In genomic region chr5:96434201-96434645, GRCh38 we compare ENCODE assay signal across 8 cellular contexts. TPM values are rescaled to one million over a fixed set of nuclear protein-coding genes. Genes with fewer than 3 reads are reported as not detected.
DNase-seq lines count a peak whose midpoint lies in the region; ATAC-seq and TF ChIP-seq lines count a peak whose summit lies in the region.

No MANE protein-coding gene starts in this region.

- H3K27ac Mint-ChIP-seq in CD4-positive, alpha-beta T cell: no peak overlapping the region

- H3K36me3 Mint-ChIP-seq in CD4-positive, alpha-beta T cell (ENCODE audit: low read depth): no peaks in the 10 kb centered on the region

- no peak for TF ChIP-seq CTCF in CD4-positive, alpha-beta T cell (IDR thresholded peaks at IDR 0.05)
- TF ChIP-seq CTCF in astrocyte of the cerebellum (IDR thresholded peaks at IDR 0.05; ENCODE audit: low read depth, low read length, missing control alignments): no peak

- no peaks in the 10 kb centered on the region for H3K9me3 ChIP-seq in CD4-positive, alpha-beta T cell (ENCODE audit: control insufficient read depth, low read length)
- H3K9me3 ChIP-seq in iPS DF 6.9 (ENCODE audit: control insufficient read depth, insufficient read depth, low read length): no peaks in the 10 kb centered on the region

- no peak overlapping the region for H3K4me3 Mint-ChIP-seq in CD4-positive, alpha-beta T cell

- H3K4me3 ChIP-seq in astrocyte of the cerebellum (ENCODE audit: low read depth, low read length) (no peak overlapping the region), iPS DF 6.9 (ENCODE audit: low read length) (no peak overlapping the region)

- DNase-seq in CD4-positive, alpha-beta T cell: peak in 9 of 10 experiments; percentile 5 to 19 (median 16)
- DNase-seq in HuH-7 (ENCODE audit: low spot score) (peak; percentile 51), RPMI8226 (peak; percentile 76), astrocyte of the cerebellum (ENCODE audit: low read depth) (peak; percentile 72), iPS DF 6.9 (ENCODE audit: low read depth, low spot score) (peak; percentile 77), putamen (ENCODE audit: low spot score) (no peak)
- peak; percentile 21 to 39 (median 38) for DNase-seq in stimulated activated CD4-positive, alpha-beta T cell treated with anti-CD3 and anti-CD28 coated beads, Interleukin-12 subunit alpha, Interleukin-12 subunit beta, amount 100 ng/mL, for 48 hours (ENCODE audit: low read depth in 2 of 3, low spot score in 1 of 3)

- intact Hi-C loops in CD4-positive, alpha-beta T cell (cut with DNase I, micrococcal nuclease): no loop called here

- POLR2A ChIA-PET in CD4-positive, alpha-beta T cell (lab: Charles Lee): interaction anchor here (0.6 kb wide), 1 partner anchor 30 kb away, joined by 4 read pairs; no protein-coding TSS in a partner anchor

- peaks cover 87% of the 10 kb centered on the region for H3K27me3 Mint-ChIP-seq in CD4-positive, alpha-beta T cell

- no peak overlapping the region for H3K27ac ChIP-seq in CD4-positive, alpha-beta T cell (ENCODE audit: low read depth, low read length)
- no peak overlapping the region for H3K27ac ChIP-seq in iPS DF 6.9 (ENCODE audit: low read length)

- ATAC-seq in CD4-positive, alpha-beta T cell (ENCODE audit: poor library complexity): peak; percentile 56
- peak; percentile 65 for ATAC-seq in GM19463 (IDR thresholded peaks at IDR 0.05; ENCODE audit: unreplicated experiment)

- in situ Hi-C loops in astrocyte of the cerebellum (cut with HindIII; ENCODE audit: low sequenced_read_pairs): no loop called here

- CTCF ChIA-PET in CD4-positive, alpha-beta T cell (lab: Charles Lee): no interaction called here

- peaks cover 11% of the 10 kb centered on the region for H3K4me1 Mint-ChIP-seq in CD4-positive, alpha-beta T cell (ENCODE audit: low read depth)

- H3K36me3 ChIP-seq in iPS DF 6.9 (ENCODE audit: control insufficient read depth, insufficient read depth, low read length): no peaks in the 10 kb centered on the region

- no peaks in the 10 kb centered on the region for H3K9me3 Mint-ChIP-seq in CD4-positive, alpha-beta T cell

- peaks cover 3% of the 10 kb centered on the region; the same call in 1 of the 2 replicates for H3K4me1 ChIP-seq in iPS DF 6.9 (ENCODE audit: control insufficient read depth, insufficient read depth, low read length)

- H3K27me3 ChIP-seq in CD4-positive, alpha-beta T cell (ENCODE audit: control insufficient read depth, insufficient read depth, low read length): peaks cover 72% of the 10 kb centered on the region
- H3K27me3 ChIP-seq in iPS DF 6.9 (ENCODE audit: control insufficient read depth, insufficient read depth, low read length): peaks cover 20% of the 10 kb centered on the region; the same call in 1 of the 2 replicates

- no CpG with 5 or more reads among the region's 11 CpGs for WGBS in iPS DF 6.9 (ENCODE audit: insufficient coverage, insufficient read length)

RNA-seq across cellular contexts. Expression of gene PCSK1, which starts 1.2 kb away (rescaled TPM):
- total RNA-seq in CD4-positive, alpha-beta T cell: not detected
